21 cellular contexts compared by ENCODE assay signal in genomic region chr5:29790281-29790680, GRCh38.
"Had no signal": no experiment of that assay in that cellular context is flagged by ENCODE, and none has a peak within 500 bp of the region (broad histone marks: within the 10 kb centered on the region; RNA-seq: fewer than 3 reads in every experiment).

No MANE protein-coding gene starts in this region.

- DNase-seq: colonic mucosa; cortex of kidney; dermis blood vessel endothelial cell; dorsolateral prefrontal cortex; effector CD4-positive, alpha-beta T cell; effector CD8-positive, alpha-beta T cell; effector memory CD4-positive, alpha-beta T cell; effector memory CD8-positive, alpha-beta T cell; endodermal cell; erythroblast; esophagus squamous epithelium; foreskin fibroblast; foreskin keratinocyte; foreskin melanocyte; gastrocnemius medialis; glutamatergic neuron; head of caudate nucleus; heart left ventricle; heart right ventricle had no signal

- ATAC-seq: effector memory CD8-positive, alpha-beta T cell; esophagus mucosa; foreskin keratinocyte; gastrocnemius medialis; gastroesophageal sphincter; heart left ventricle; heart right ventricle had no signal
